Comparison of ENCODE assay signal across 8 cellular contexts in genomic region chr14:60514378-60515243, GRCh38. TPM values are rescaled to one million over a fixed set of nuclear protein-coding genes. Genes with fewer than 3 reads are reported as not detected.
DNase-seq lines count a peak whose midpoint lies in the region; ATAC-seq and TF ChIP-seq lines count a peak whose summit lies in the region.

No MANE protein-coding gene starts in this region.

- no peak overlapping the region for H3K27ac Mint-ChIP-seq in effector memory CD8-positive, alpha-beta T cell

- H3K4me3 Mint-ChIP-seq in effector memory CD8-positive, alpha-beta T cell = peak overlapping the region; percentile 45 to 53

- H3K27me3 Mint-ChIP-seq in effector memory CD8-positive, alpha-beta T cell = peaks cover 66 to 81% of the 10 kb centered on the region in 2 donors

- H3F3A ChIP-seq in neural cell (ENCODE audit: insufficient read depth, low read length, poor library complexity, severe bottlenecking) = no peaks in the 10 kb centered on the region

- no peaks in the 10 kb centered on the region for H3K36me3 Mint-ChIP-seq in effector memory CD8-positive, alpha-beta T cell (ENCODE audit: insufficient read depth)

- in situ Hi-C loops in KBM-7 (cut with MboI; ENCODE audit: low pct_unique_long_range_greater_than_20kb, low sequenced_read_pairs) = no loop called here

- H3K9me2 ChIP-seq in neural cell (ENCODE audit: insufficient read depth, low read length) = no peaks in the 10 kb centered on the region

- peaks cover 81% of the 10 kb centered on the region for H3K27me3 ChIP-seq in neural cell (ENCODE audit: insufficient read depth, low read depth, low read length)

- H3K36me3 ChIP-seq in neural cell (ENCODE audit: insufficient read depth, low read length) = no peaks in the 10 kb centered on the region

- peak overlapping the region; percentile 47 for H3K9ac ChIP-seq in neural cell (ENCODE audit: low read length)

- H3K79me2 ChIP-seq in neural cell (replicated peaks; ENCODE audit: insufficient read depth, low read length) = no peaks in the 10 kb centered on the region

- TF ChIP-seq RAD21 in neural cell (conservative IDR thresholded peaks at IDR 0.05) = no peak

- no peak overlapping the region for H3K27ac ChIP-seq in neural cell (ENCODE audit: low read length)

- TF ChIP-seq CTCF in neural cell (IDR thresholded peaks at IDR 0.05; ENCODE audit: poor library complexity, severe bottlenecking) = peak; percentile 59

- H4K20me1 ChIP-seq in neural cell (ENCODE audit: insufficient read depth) = no peaks in the 10 kb centered on the region

- peaks cover 8 to 14% of the 10 kb centered on the region in 2 donors for H3K4me1 Mint-ChIP-seq in effector memory CD8-positive, alpha-beta T cell (ENCODE audit: low read depth in 2 of 2)

- no peak for TF ChIP-seq EP300 in neural cell (conservative IDR thresholded peaks at IDR 0.05; ENCODE audit: poor library complexity, severe bottlenecking)

- H3K9me3 ChIP-seq in neural cell (ENCODE audit: low read length) = peaks cover 10% of the 10 kb centered on the region

- no peak overlapping the region for H2AFZ ChIP-seq in neural cell (ENCODE audit: low read depth, low read length)

- H3K4me3 ChIP-seq in neural cell (ENCODE audit: low read length) = peak overlapping the region; percentile 64

- DNase-seq in DMS79 (lab: John Stamatoyannopoulos, UW) (peak; percentile 70), NCI-H82 (lab: John Stamatoyannopoulos, UW) (peak; percentile 72), KBM-7 (no peak)
- DNase-seq in effector memory CD8-positive, alpha-beta T cell = no peak

- peak overlapping the region; percentile 70 for H3K4me2 ChIP-seq in neural cell (ENCODE audit: low read length)

- H3K9me3 Mint-ChIP-seq in effector memory CD8-positive, alpha-beta T cell = no peaks in the 10 kb centered on the region

- ATAC-seq in HG02588 (IDR thresholded peaks at IDR 0.05; ENCODE audit: unreplicated experiment) = peak; percentile 49
- ATAC-seq in effector memory CD8-positive, alpha-beta T cell (replicated peaks) = no peak
- ATAC-seq in HG03378 (IDR thresholded peaks at IDR 0.05; ENCODE audit: unreplicated experiment) = no peak
- no peak for ATAC-seq in GM21737 (IDR thresholded peaks at IDR 0.05; ENCODE audit: unreplicated experiment)

TF ChIP-seq in neural cell, 6 proteins besides CTCF, POLR2A, EP300 and RAD21:
- TF ChIP-seq SMC3 (conservative IDR thresholded peaks at IDR 0.05; ENCODE audit: poor library complexity) (peak; percentile 20), POLR2AphosphoS5 (IDR thresholded peaks at IDR 0.05) (peak; percentile 50), EZH2 (IDR thresholded peaks at IDR 0.05; ENCODE audit: borderline replicate concordance, insufficient read depth, low read length, poor library complexity, severe bottlenecking) (peak; percentile 85), REST (IDR thresholded peaks at IDR 0.05; ENCODE audit: borderline replicate concordance) (no peak)

RNA-seq across cellular contexts. Expression of gene SIX6, which starts 5.7 kb away (rescaled TPM):
- not detected in 2 replicates for polyA plus RNA-seq in neural cell
- not detected in 2 replicates for polyA minus RNA-seq in neural cell

RNA-seq across cellular contexts. Expression of gene C14orf39, which starts 28.7 kb away (rescaled TPM):
- polyA plus RNA-seq in neural cell = 0.12 TPM in 1 of 2 replicates, not detected in the other
- polyA minus RNA-seq in neural cell = not detected in 2 replicates

Comparison
In these comparisons a context has a peak if more than half of its experiments do, and no peak if none do; other contexts are left out.
1. DNase-seq: peak in DMS79 (single experiment) and NCI-H82 (single experiment); none in effector memory CD8-positive, alpha-beta T cell (0 of 3) and KBM-7 (single experiment).